9 cellular contexts compared by ENCODE assay signal in the genomic region with DNA sequence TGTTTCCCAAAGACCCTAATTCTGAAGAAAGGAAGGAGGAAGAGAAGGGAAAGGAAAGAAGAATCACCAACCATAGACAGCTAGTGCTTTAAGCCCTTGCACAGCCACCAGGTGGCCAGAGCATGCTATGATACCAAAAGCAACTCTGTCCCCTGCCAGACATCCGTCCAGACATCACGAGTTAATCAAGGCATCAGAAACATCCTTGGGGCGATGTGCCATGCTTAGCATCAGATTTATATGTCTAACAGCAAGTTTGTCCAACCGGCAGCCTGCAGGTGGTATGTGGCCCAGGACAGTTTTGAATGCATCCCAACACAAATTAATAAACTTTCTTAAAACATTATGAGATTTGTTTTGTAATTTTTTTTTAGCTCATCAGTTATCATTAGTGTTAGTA.
DNase-seq lines count a peak whose midpoint lies in the region; ATAC-seq, FAIRE-seq and TF ChIP-seq lines count a peak whose summit lies in the region.
"Had no signal": no experiment of that assay in that cellular context is flagged by ENCODE, and none has a peak within 500 bp of the region (broad histone marks: within the 10 kb centered on the region; RNA-seq: fewer than 3 reads in every experiment).

No MANE protein-coding gene starts in this region.

- H3K4me3 ChIP-seq in RWPE2 (ENCODE audit: severe bottlenecking) = no peak overlapping the region

- H3K4me1 ChIP-seq in RWPE2 (ENCODE audit: insufficient read depth, poor library complexity, severe bottlenecking) = peaks cover 17% of the 10 kb centered on the region

- no peaks in the 10 kb centered on the region for H3K27me3 ChIP-seq in RWPE2 (ENCODE audit: insufficient read depth, poor library complexity, severe bottlenecking)

- peak; percentile 24; the same call in 1 of the 3 replicates for ATAC-seq in RWPE2 (ENCODE audit: low read depth)
- ATAC-seq in GM21526 (IDR thresholded peaks at IDR 0.05; ENCODE audit: low FRiP score, unreplicated experiment) = no peak
- no peak for ATAC-seq in HG02870 (IDR thresholded peaks at IDR 0.05; ENCODE audit: unreplicated experiment)
- ATAC-seq: stimulated activated naive B cell treated with anti-CD40 and anti-IgM and Interleukin-4, amounts not matched to agents 10 μg/mL and 1 μg/mL and 100 μg/mL, for 72 hours had no signal

- no peak overlapping the region for H3K27ac ChIP-seq in RWPE2 (ENCODE audit: poor library complexity, severe bottlenecking)

- no peaks in the 10 kb centered on the region for H3K36me3 ChIP-seq in RWPE2 (ENCODE audit: low read depth)

- H3K9me3 ChIP-seq in RWPE2 (ENCODE audit: severe bottlenecking) = no peaks in the 10 kb centered on the region

- DNase-seq in AG09319 (ENCODE audit: extremely low read depth, low read depth) (no peak), GM18507 (ENCODE audit: extremely low spot score, insufficient read length, low read depth) (no peak), RWPE2 (ENCODE audit: low spot score) (no peak), foreskin melanocyte (peak; percentile 33), NCI-H1105 treated with DMSO at 0.1 percent for 48 hours (lab: John Stamatoyannopoulos, UW) (no peak), amniotic stem cell (lab: John Stamatoyannopoulos, UW) (no peak)
- DNase-seq: stimulated activated naive B cell treated with anti-CD40 and anti-IgM and Interleukin-4, amounts not matched to agents 10 μg/mL and 1 μg/mL and 100 μg/mL, for 72 hours had no signal

- TF ChIP-seq CTCF in AG09319 (IDR thresholded peaks at IDR 0.05; ENCODE audit: low read depth, low read length) (peak; percentile 54), RWPE2 (IDR thresholded peaks at IDR 0.05; ENCODE audit: poor library complexity, severe bottlenecking) (peak; percentile 54)

- FAIRE-seq in GM18507 (lab: Jason Lieb, UNC) = peak; percentile 67
